Comparison of ENCODE assay signal across 8 cellular contexts in genomic region chr4:110516106-110516922, GRCh38. TPM values are rescaled to one million over a fixed set of nuclear protein-coding genes. Genes with fewer than 3 reads are reported as not detected.
DNase-seq lines count a peak whose midpoint lies in the region; ATAC-seq and TF ChIP-seq lines count a peak whose summit lies in the region.

No MANE protein-coding gene starts in this region.

- peaks cover 7% of the 10 kb centered on the region for H3K27me3 Mint-ChIP-seq in CD4-positive, alpha-beta T cell
- H3K27me3 Mint-ChIP-seq in activated T-cell treated with anti-CD3 and anti-CD28 coated beads, Interleukin-2, amount 50 U/mL, for 24 hours: peaks cover 10% of the 10 kb centered on the region
- no peaks in the 10 kb centered on the region for H3K27me3 Mint-ChIP-seq in neural crest cell (ENCODE audit: low read depth)
- peaks cover 10% of the 10 kb centered on the region for H3K27me3 Mint-ChIP-seq in stimulated activated naive CD8-positive, alpha-beta T cell treated with anti-CD3 and anti-CD28 coated beads, Interleukin-15, amount 100 ng/mL, for 72 hours

- H3K27ac ChIP-seq in CD4-positive, alpha-beta T cell (ENCODE audit: low read depth, low read length): no peak overlapping the region
- H3K27ac ChIP-seq in OCI-LY7 (ENCODE audit: low read depth, low read length, poor library complexity, severe bottlenecking): no peak overlapping the region

- peak; percentile 81 for TF ChIP-seq CTCF in CD4-positive, alpha-beta T cell (IDR thresholded peaks at IDR 0.05)
- TF ChIP-seq CTCF in OCI-LY7 (conservative IDR thresholded peaks at IDR 0.05; ENCODE audit: low read length) (peak; percentile 88), neural crest cell (conservative IDR thresholded peaks at IDR 0.05) (peak; percentile 81)

- H4K20me1 ChIP-seq in OCI-LY7 (ENCODE audit: insufficient read depth, low read length): no peaks in the 10 kb centered on the region

- DNase-seq in CD4-positive, alpha-beta T cell: peak; percentile 58 to 71 (median 62)
- DNase-seq in OCI-LY7 (ENCODE audit: low spot score) (peak; percentile 78), fibroblast of gingiva (ENCODE audit: low read depth) (peak; percentile 26), neural crest cell (ENCODE audit: low read depth, low spot score) (peak; percentile 68)
- peak; percentile 72 for DNase-seq in activated T-cell treated with anti-CD3 and anti-CD28 coated beads, Interleukin-2, amount 50 U/mL, for 24 hours
- DNase-seq in stimulated activated naive CD8-positive, alpha-beta T cell treated with anti-CD3 and anti-CD28 coated beads, Interleukin-15, amount 100 ng/mL, for 72 hours: peak; percentile 52 to 60

- no peaks in the 10 kb centered on the region for H3K9me2 ChIP-seq in OCI-LY7 (ENCODE audit: insufficient read depth, low read length)

- H3K27me3 ChIP-seq in CD4-positive, alpha-beta T cell (ENCODE audit: control insufficient read depth, insufficient read depth, low read length): no peaks in the 10 kb centered on the region

- no peak overlapping the region for H3K27ac Mint-ChIP-seq in CD4-positive, alpha-beta T cell
- peak overlapping the region; percentile 90 for H3K27ac Mint-ChIP-seq in activated T-cell treated with anti-CD3 and anti-CD28 coated beads, Interleukin-2, amount 50 U/mL, for 24 hours
- H3K27ac Mint-ChIP-seq in neural crest cell (ENCODE audit: unreplicated experiment): no peak overlapping the region
- H3K27ac Mint-ChIP-seq in stimulated activated naive CD8-positive, alpha-beta T cell treated with anti-CD3 and anti-CD28 coated beads, Interleukin-15, amount 100 ng/mL, for 72 hours: peak overlapping the region; percentile 84 to 94

- H2AFZ ChIP-seq in OCI-LY7 (ENCODE audit: low read length): peak overlapping the region; percentile 99

- CTCF ChIA-PET in CD4-positive, alpha-beta T cell (lab: Charles Lee): interaction anchor here (0.8 to 3.2 kb wide), 4 partner anchors 510 to 518 kb away, joined by 3 to 13 read pairs (median 7); no protein-coding TSS in a partner anchor
- CTCF ChIA-PET in OCI-LY7 (lab: Charles Lee; ENCODE audit: unreplicated experiment): interaction anchor here (0.5 to 2.7 kb wide), 2 partner anchors 518 to 1792 kb away, joined by 3 to 11 read pairs; no protein-coding TSS in a partner anchor

- POLR2A ChIA-PET in CD4-positive, alpha-beta T cell (lab: Charles Lee): interaction anchor here (0.9 kb wide), 1 partner anchor 517 kb away, joined by 6 read pairs; no protein-coding TSS in a partner anchor
- POLR2A ChIA-PET in OCI-LY7 (lab: Charles Lee): interaction anchor here (0.7 to 1.2 kb wide), 2 partner anchors 13 to 509 kb away, joined by 3 to 5 read pairs; no protein-coding TSS in a partner anchor

- H3K4me3 Mint-ChIP-seq in CD4-positive, alpha-beta T cell: peak overlapping the region; percentile 91
- peak overlapping the region; percentile 89 for H3K4me3 Mint-ChIP-seq in activated T-cell treated with anti-CD3 and anti-CD28 coated beads, Interleukin-2, amount 50 U/mL, for 24 hours
- H3K4me3 Mint-ChIP-seq in neural crest cell: no peak overlapping the region
- peak overlapping the region; percentile 95 for H3K4me3 Mint-ChIP-seq in stimulated activated naive CD8-positive, alpha-beta T cell treated with anti-CD3 and anti-CD28 coated beads, Interleukin-15, amount 100 ng/mL, for 72 hours

- intact Hi-C loops in CD4-positive, alpha-beta T cell (cut with DNase I, micrococcal nuclease): loop anchor here (1.0 to 5.0 kb wide), 3 partner anchors 304 to 518 kb away; no protein-coding TSS in a partner anchor
- intact Hi-C loops in OCI-LY7 (cut with micrococcal nuclease; ENCODE audit: unreplicated experiment): loop anchor here (1.0 to 10.0 kb wide), 3 partner anchors 322 to 1094 kb away; partner anchors contain the start of gene ELOVL6

- H3K4me3 ChIP-seq in OCI-LY7 (ENCODE audit: low read depth, low read length, poor library complexity, severe bottlenecking): peak overlapping the region; percentile 67

- peak; percentile 94 for ATAC-seq in CD4-positive, alpha-beta T cell (ENCODE audit: poor library complexity)
- ATAC-seq in GM19395 (IDR thresholded peaks at IDR 0.05; ENCODE audit: unreplicated experiment) (peak; percentile 92), HG03520 (IDR thresholded peaks at IDR 0.05; ENCODE audit: unreplicated experiment) (peak; percentile 79)
- ATAC-seq in stimulated activated naive CD8-positive, alpha-beta T cell treated with anti-CD3 and anti-CD28 coated beads, Interleukin-15, amount 100 ng/mL, for 72 hours: peak; percentile 84

- H3K4me1 Mint-ChIP-seq in CD4-positive, alpha-beta T cell (ENCODE audit: low read depth): peaks cover 10% of the 10 kb centered on the region
- peaks cover 16% of the 10 kb centered on the region for H3K4me1 Mint-ChIP-seq in activated T-cell treated with anti-CD3 and anti-CD28 coated beads, Interleukin-2, amount 50 U/mL, for 24 hours (ENCODE audit: low read depth)
- peaks cover 4% of the 10 kb centered on the region for H3K4me1 Mint-ChIP-seq in neural crest cell
- peaks cover 25% of the 10 kb centered on the region for H3K4me1 Mint-ChIP-seq in stimulated activated naive CD8-positive, alpha-beta T cell treated with anti-CD3 and anti-CD28 coated beads, Interleukin-15, amount 100 ng/mL, for 72 hours

- H3K36me3 Mint-ChIP-seq in CD4-positive, alpha-beta T cell (ENCODE audit: low read depth): no peaks in the 10 kb centered on the region
- H3K36me3 Mint-ChIP-seq in activated T-cell treated with anti-CD3 and anti-CD28 coated beads, Interleukin-2, amount 50 U/mL, for 24 hours (ENCODE audit: low read depth): no peaks in the 10 kb centered on the region
- H3K36me3 Mint-ChIP-seq in neural crest cell (ENCODE audit: low read depth): peaks cover under 1% of the 10 kb centered on the region

- no TSS peak for BruUV-seq in OCI-LY7 (replicated peaks; lab: Mats Ljungman, UMichigan)

- H3K36me3 ChIP-seq in OCI-LY7 (ENCODE audit: insufficient read depth, low read length): no peaks in the 10 kb centered on the region

- peak overlapping the region; percentile 85 for H3K4me2 ChIP-seq in OCI-LY7 (ENCODE audit: low read length)

- no peaks in the 10 kb centered on the region for H3K9me3 Mint-ChIP-seq in CD4-positive, alpha-beta T cell
- H3K9me3 Mint-ChIP-seq in activated T-cell treated with anti-CD3 and anti-CD28 coated beads, Interleukin-2, amount 50 U/mL, for 24 hours: no peaks in the 10 kb centered on the region
- H3K9me3 Mint-ChIP-seq in neural crest cell: no peaks in the 10 kb centered on the region
- H3K9me3 Mint-ChIP-seq in stimulated activated naive CD8-positive, alpha-beta T cell treated with anti-CD3 and anti-CD28 coated beads, Interleukin-15, amount 100 ng/mL, for 72 hours: no peaks in the 10 kb centered on the region

- no peaks in the 10 kb centered on the region for H3K9me3 ChIP-seq in CD4-positive, alpha-beta T cell (ENCODE audit: control insufficient read depth, low read length)
- H3K9me3 ChIP-seq in OCI-LY7 (ENCODE audit: low read length): no peaks in the 10 kb centered on the region

- peaks cover 8% of the 10 kb centered on the region for H3K4me1 ChIP-seq in OCI-LY7 (ENCODE audit: insufficient read depth, low read length, poor library complexity, severe bottlenecking)

- no peaks in the 10 kb centered on the region for H3K79me2 ChIP-seq in OCI-LY7 (ENCODE audit: insufficient read depth, low read depth, low read length)

RNA-seq across cellular contexts. Expression of gene ENPEP, which starts 40.4 kb away (rescaled TPM):
- total RNA-seq in CD4-positive, alpha-beta T cell: not detected
- not detected in 2 replicates for total RNA-seq in OCI-LY7 (2014; rRNA removed; shearing (Covaris generic))
- total RNA-seq in OCI-LY7 (2022) (0.09 and 0.21 TPM in 2 replicates), neural crest cell (4.5 and 7.3 TPM in 2 replicates)

Comparison
In these comparisons a context has a peak if more than half of its experiments do, and no peak if none do; other contexts are left out.
1. DNase-seq: peak in every context shown above with its lines; median percentile 78 in OCI-LY7; 72 in activated T-cell treated with anti-CD3 and anti-CD28 coated beads, Interleukin-2, amount 50 U/mL, for 24 hours; 68 in neural crest cell; 62 in CD4-positive, alpha-beta T cell; 56 in stimulated activated naive CD8-positive, alpha-beta T cell treated with anti-CD3 and anti-CD28 coated beads, Interleukin-15, amount 100 ng/mL, for 72 hours; 26 in fibroblast of gingiva.
2. H3K27ac Mint-ChIP-seq: peak in activated T-cell treated with anti-CD3 and anti-CD28 coated beads, Interleukin-2, amount 50 U/mL, for 24 hours (single experiment) and stimulated activated naive CD8-positive, alpha-beta T cell treated with anti-CD3 and anti-CD28 coated beads, Interleukin-15, amount 100 ng/mL, for 72 hours (2 of 2); none in CD4-positive, alpha-beta T cell (single experiment) and neural crest cell (single experiment).
3. Peak in every context shown above with its lines, with median percentiles within 50 percentile points of each other: ATAC-seq and CTCF ChIP-seq.